ENCODE assay signal across 26 cellular contexts in genomic region chr3:103056552-103056951, GRCh38.
DNase-seq lines count a peak whose midpoint lies in the region; ATAC-seq and TF ChIP-seq lines count a peak whose summit lies in the region.
"Had no signal": no experiment of that assay in that cellular context is flagged by ENCODE, and none has a peak within 500 bp of the region (broad histone marks: within the 10 kb centered on the region; RNA-seq: fewer than 3 reads in every experiment).

No MANE protein-coding gene starts in this region.

- H3K27ac ChIP-seq in OCI-LY3 (ENCODE audit: low read length) (no peak overlapping the region), OCI-LY7 (ENCODE audit: low read depth, low read length, poor library complexity, severe bottlenecking) (no peak overlapping the region)
- H3K27ac ChIP-seq: dorsolateral prefrontal cortex, heart left ventricle, thoracic aorta had no signal

- no TSS peak for BruUV-seq in OCI-LY7 (replicated peaks; lab: Mats Ljungman, UMichigan)

- ATAC-seq in GM21786 (IDR thresholded peaks at IDR 0.05; ENCODE audit: unreplicated experiment) (peak; percentile 44), left colon (peak; percentile 72), GM18519 (IDR thresholded peaks at IDR 0.05; ENCODE audit: low FRiP score, unreplicated experiment) (no peak)
- ATAC-seq: activated CD8-positive, alpha-beta T cell treated with anti-CD3 and anti-CD28 coated beads, Interleukin-2, amount 10 ng/mL, durations not matched to agents 7 days and 5 days; heart left ventricle; Right ventricle myocardium inferior; stimulated activated naive B cell treated with anti-CD40 and anti-IgM and Interleukin-4, amounts not matched to agents 10 μg/mL and 1 μg/mL and 100 μg/mL, for 72 hours had no signal

- no peak overlapping the region for H3K9ac ChIP-seq in OCI-LY3 (ENCODE audit: low read length)

- H3K4me2 ChIP-seq in OCI-LY3 (ENCODE audit: low read length) (no peak overlapping the region; the same call in 1 of the 2 replicates), OCI-LY7 (ENCODE audit: low read length) (no peak overlapping the region)

- H3K9me3 ChIP-seq in OCI-LY3 (ENCODE audit: insufficient read depth, low read length), result no peaks in the 10 kb centered on the region
- H3K9me3 ChIP-seq in OCI-LY7 (ENCODE audit: low read length), result no peaks in the 10 kb centered on the region
- H3K9me3 ChIP-seq: heart left ventricle, thoracic aorta had no signal

- CTCF ChIA-PET in OCI-LY7 (lab: Charles Lee; ENCODE audit: unreplicated experiment), result no interaction called here

- H3K27me3 ChIP-seq in OCI-LY3 (ENCODE audit: low read depth, low read length), result no peaks in the 10 kb centered on the region
- H3K27me3 ChIP-seq: dorsolateral prefrontal cortex, heart left ventricle had no signal

- POLR2A ChIA-PET in OCI-LY7 (lab: Charles Lee), result no interaction called here

- H2AFZ ChIP-seq in OCI-LY3 (ENCODE audit: low read depth, low read length) (peak overlapping the region; percentile 62), OCI-LY7 (ENCODE audit: low read length) (no peak overlapping the region)

- DNase-seq in left colon, result no peak
- DNase-seq in C1 segment of cervical spinal cord (lab: John Stamatoyannopoulos, UW), result no peak
- DNase-seq in SKM-1 (lab: John Stamatoyannopoulos, UW; ENCODE audit: unreplicated experiment), result no peak
- DNase-seq in OCI-LY7 (ENCODE audit: low spot score), result no peak
- DNase-seq: activated CD4-positive, alpha-beta T cell treated with anti-CD3 and anti-CD28 coated beads for 1 hour; activated CD8-positive, alpha-beta T cell treated with anti-CD3 and anti-CD28 coated beads, Interleukin-2, amount 10 ng/mL, durations not matched to agents 7 days and 5 days; activated effector memory CD4-positive, alpha-beta T cell treated with Interleukin-2 at 50 U/mL for 16 hours; activated naive CD8-positive, alpha-beta T cell treated with anti-CD3 and anti-CD28 coated beads for 36 hours; activated T-cell treated with anti-CD3 and anti-CD28 coated beads for 4 hours; CD4-positive, CD25-positive, alpha-beta regulatory T cell; DMS153; dorsolateral prefrontal cortex; heart left ventricle; Karpas-422; NCI-H1048; NCI-H187 treated with DMSO at 0.1 percent for 48 hours; NCI-H774; occipital lobe; stimulated activated CD4-positive, alpha-beta T cell treated with anti-CD3 and anti-CD28 coated beads, Interleukin-4, amount 100 ng/mL, for 24 hours; stimulated activated naive B cell treated with anti-CD40 and anti-IgM and Interleukin-4, amounts not matched to agents 10 μg/mL and 1 μg/mL and 100 μg/mL, for 72 hours; SW 1271 had no signal

- H3K36me3 ChIP-seq in OCI-LY3 (replicated peaks; ENCODE audit: low read depth, low read length), result no peaks in the 10 kb centered on the region
- H3K36me3 ChIP-seq in OCI-LY7 (ENCODE audit: insufficient read depth, low read length), result no peaks in the 10 kb centered on the region
- H3K36me3 ChIP-seq: heart left ventricle, thoracic aorta had no signal

- intact Hi-C loops in left colon (cut with DNase I, micrococcal nuclease) (no loop called here), OCI-LY7 (cut with micrococcal nuclease; ENCODE audit: unreplicated experiment) (no loop called here)

- peaks cover 10% of the 10 kb centered on the region for H3K4me1 ChIP-seq in OCI-LY3 (ENCODE audit: low read length)
- no peaks in the 10 kb centered on the region for H3K4me1 ChIP-seq in OCI-LY7 (ENCODE audit: insufficient read depth, low read length, poor library complexity, severe bottlenecking)
- H3K4me1 ChIP-seq: heart left ventricle had no signal

- H3K9me2 ChIP-seq in OCI-LY7 (ENCODE audit: insufficient read depth, low read length), result no peaks in the 10 kb centered on the region

- H3K79me2 ChIP-seq in OCI-LY3 (ENCODE audit: low read length) (no peaks in the 10 kb centered on the region), OCI-LY7 (ENCODE audit: insufficient read depth, low read depth, low read length) (no peaks in the 10 kb centered on the region)

- TF ChIP-seq CTCF in OCI-LY3 (IDR thresholded peaks at IDR 0.05; ENCODE audit: low read depth, low read length), result no peak
- TF ChIP-seq CTCF in OCI-LY7 (conservative IDR thresholded peaks at IDR 0.05; ENCODE audit: low read length), result no peak

- no peak overlapping the region for H3K4me3 ChIP-seq in OCI-LY3 (ENCODE audit: low read length)
- H3K4me3 ChIP-seq in OCI-LY7 (ENCODE audit: low read depth, low read length, poor library complexity, severe bottlenecking), result no peak overlapping the region
- H3K4me3 ChIP-seq: dorsolateral prefrontal cortex, heart left ventricle, thoracic aorta had no signal

- no peaks in the 10 kb centered on the region for H4K20me1 ChIP-seq in OCI-LY3 (ENCODE audit: insufficient read depth, low read length)
- H4K20me1 ChIP-seq in OCI-LY7 (ENCODE audit: insufficient read depth, low read length), result no peaks in the 10 kb centered on the region
